Comparison of ENCODE assay signal across 1 cellular context in genomic region chr3:38648659-38649499, GRCh38.
TF ChIP-seq lines count a peak whose summit lies in the region.

No MANE protein-coding gene starts in this region.

TF ChIP-seq in SK-N-SH, 30 proteins besides CTCF, POLR2A, EP300 and RAD21 (continued from another document):
- TF ChIP-seq, protein P1, sequence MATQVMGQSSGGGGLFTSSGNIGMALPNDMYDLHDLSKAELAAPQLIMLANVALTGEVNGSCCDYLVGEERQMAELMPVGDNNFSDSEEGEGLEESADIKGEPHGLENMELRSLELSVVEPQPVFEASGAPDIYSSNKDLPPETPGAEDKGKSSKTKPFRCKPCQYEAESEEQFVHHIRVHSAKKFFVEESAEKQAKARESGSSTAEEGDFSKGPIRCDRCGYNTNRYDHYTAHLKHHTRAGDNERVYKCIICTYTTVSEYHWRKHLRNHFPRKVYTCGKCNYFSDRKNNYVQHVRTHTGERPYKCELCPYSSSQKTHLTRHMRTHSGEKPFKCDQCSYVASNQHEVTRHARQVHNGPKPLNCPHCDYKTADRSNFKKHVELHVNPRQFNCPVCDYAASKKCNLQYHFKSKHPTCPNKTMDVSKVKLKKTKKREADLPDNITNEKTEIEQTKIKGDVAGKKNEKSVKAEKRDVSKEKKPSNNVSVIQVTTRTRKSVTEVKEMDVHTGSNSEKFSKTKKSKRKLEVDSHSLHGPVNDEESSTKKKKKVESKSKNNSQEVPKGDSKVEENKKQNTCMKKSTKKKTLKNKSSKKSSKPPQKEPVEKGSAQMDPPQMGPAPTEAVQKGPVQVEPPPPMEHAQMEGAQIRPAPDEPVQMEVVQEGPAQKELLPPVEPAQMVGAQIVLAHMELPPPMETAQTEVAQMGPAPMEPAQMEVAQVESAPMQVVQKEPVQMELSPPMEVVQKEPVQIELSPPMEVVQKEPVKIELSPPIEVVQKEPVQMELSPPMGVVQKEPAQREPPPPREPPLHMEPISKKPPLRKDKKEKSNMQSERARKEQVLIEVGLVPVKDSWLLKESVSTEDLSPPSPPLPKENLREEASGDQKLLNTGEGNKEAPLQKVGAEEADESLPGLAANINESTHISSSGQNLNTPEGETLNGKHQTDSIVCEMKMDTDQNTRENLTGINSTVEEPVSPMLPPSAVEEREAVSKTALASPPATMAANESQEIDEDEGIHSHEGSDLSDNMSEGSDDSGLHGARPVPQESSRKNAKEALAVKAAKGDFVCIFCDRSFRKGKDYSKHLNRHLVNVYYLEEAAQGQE (IDR thresholded peaks at IDR 0.05; ENCODE audit: low read depth, low read length), result no peak
- TF ChIP-seq GATA2 (CRISPR knock-in tag; IDR thresholded peaks at IDR 0.05), result no peak
- TF ChIP-seq, protein P2, sequence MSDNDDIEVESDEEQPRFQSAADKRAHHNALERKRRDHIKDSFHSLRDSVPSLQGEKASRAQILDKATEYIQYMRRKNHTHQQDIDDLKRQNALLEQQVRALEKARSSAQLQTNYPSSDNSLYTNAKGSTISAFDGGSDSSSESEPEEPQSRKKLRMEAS (IDR thresholded peaks at IDR 0.05; ENCODE audit: low read depth), result no peak
- TF ChIP-seq EZH2phosphoT487 (IDR thresholded peaks at IDR 0.05; ENCODE audit: borderline replicate concordance, low read depth), result no peak
- no peak for TF ChIP-seq RCOR1 (IDR thresholded peaks at IDR 0.05; ENCODE audit: low read length)
- TF ChIP-seq TAF1 (IDR thresholded peaks at IDR 0.05; ENCODE audit: borderline replicate concordance, low read depth, low read length), result no peak
- TF ChIP-seq MEF2A (IDR thresholded peaks at IDR 0.05; ENCODE audit: borderline replicate concordance, low read depth), result no peak
